In genomic region chr1:2225029-2225428, GRCh38 we compare ENCODE assay signal across 2 cellular contexts.
TF ChIP-seq lines count a peak whose summit lies in the region.

No MANE protein-coding gene starts in this region.

TF ChIP-seq in HepG2, 621 proteins besides CTCF, POLR2A, EP300 and RAD21 (continued from another document):
- TF ChIP-seq DMAP1 (CRISPR knock-in tag; IDR thresholded peaks at IDR 0.05) (no peak), CHD4 (IDR thresholded peaks at IDR 0.05; ENCODE audit: borderline replicate concordance, low read length) (no peak), ATF3 (CRISPR knock-in tag; IDR thresholded peaks at IDR 0.05) (no peak), TRIM22 (IDR thresholded peaks at IDR 0.05) (no peak), ATF4 (CRISPR knock-in tag; IDR thresholded peaks at IDR 0.05) (no peak), LRRFIP1 (CRISPR knock-in tag; conservative IDR thresholded peaks at IDR 0.05) (no peak), ZNF362 (CRISPR knock-in tag; IDR thresholded peaks at IDR 0.05; ENCODE audit: borderline replicate concordance) (peak; percentile 37; the same call in 1 of the 2 replicates), ZNF597 (CRISPR knock-in tag; IDR thresholded peaks at IDR 0.05) (no peak), HNRNPL (IDR thresholded peaks at IDR 0.05; ENCODE audit: low read depth, low read length) (0 out of 2 replicates have a peak, but pooled peaks have one; percentile 52), ZNF317 (CRISPR knock-in tag; IDR thresholded peaks at IDR 0.05) (peak; percentile 66; the same call in 1 of the 2 replicates)

TF ChIP-seq in WTC11, 78 proteins besides CTCF, POLR2A, EP300 and RAD21 (continued from another document):
- TF ChIP-seq TEAD1 (CRISPR knock-in tag; IDR thresholded peaks at IDR 0.05) (no peak), ATF6 (CRISPR knock-in tag; IDR thresholded peaks at IDR 0.05) (no peak), GTF2I (CRISPR knock-in tag; conservative IDR thresholded peaks at IDR 0.05) (no peak), CREM (CRISPR knock-in tag; IDR thresholded peaks at IDR 0.05) (no peak), ZNF219 (CRISPR knock-in tag; IDR thresholded peaks at IDR 0.05; ENCODE audit: borderline replicate concordance) (no peak), USF2 (CRISPR knock-in tag; IDR thresholded peaks at IDR 0.05) (no peak), MXD4 (CRISPR knock-in tag; IDR thresholded peaks at IDR 0.05; ENCODE audit: borderline replicate concordance) (no peak), ZNF317 (CRISPR knock-in tag; IDR thresholded peaks at IDR 0.05; ENCODE audit: borderline replicate concordance, low read depth) (no peak), HMGA2 (CRISPR knock-in tag; IDR thresholded peaks at IDR 0.05) (no peak), SP1 (CRISPR knock-in tag; conservative IDR thresholded peaks at IDR 0.05) (no peak)
